8 cellular contexts compared by ENCODE assay signal in genomic region chr13:74288361-74288911, GRCh38.
DNase-seq lines count a peak whose midpoint lies in the region; ATAC-seq and TF ChIP-seq lines count a peak whose summit lies in the region.

No MANE protein-coding gene starts in this region.

- H3K36me3 ChIP-seq in lung (ENCODE audit: control insufficient read depth in 2 of 2, insufficient read depth in 2 of 2, low read length in 2 of 2) (no peaks in the 10 kb centered on the region), suprapubic skin (no peaks in the 10 kb centered on the region)

- peak; percentile 33 for ATAC-seq in lung (ENCODE audit: insufficient read depth, low FRiP score)

- TF ChIP-seq CTCF in lung (IDR thresholded peaks at IDR 0.05; ENCODE audit: control extremely low read depth, extremely low read depth) (no peak), suprapubic skin (IDR thresholded peaks at IDR 0.05) (no peak)

- TF ChIP-seq POLR2A in suprapubic skin (IDR thresholded peaks at IDR 0.05): no peak

- H3K9me3 ChIP-seq in lung (ENCODE audit: control insufficient read depth in 2 of 2, insufficient read depth in 1 of 2, low read length in 1 of 2) (no peaks in the 10 kb centered on the region), suprapubic skin (no peaks in the 10 kb centered on the region)

- WGBS in lung, 2 donors: 7 to 12% methylated on average over 10 of the region's 10 CpGs
- 16% methylated on average over 10 of the region's 10 CpGs for WGBS in suprapubic skin

- no peak for TF ChIP-seq EP300 in suprapubic skin (IDR thresholded peaks at IDR 0.05)

- H3K27ac ChIP-seq in lung (ENCODE audit: low read depth in 1 of 2, low read length in 1 of 2) (no peak overlapping the region), suprapubic skin (no peak overlapping the region)

- no peak overlapping the region for H3K4me3 ChIP-seq in lung
- peak overlapping the region; percentile 26 for H3K4me3 ChIP-seq in suprapubic skin

- DNase-seq in NCI-H82 (lab: John Stamatoyannopoulos, UW): peak; percentile 19
- DNase-seq in NCI-H82 treated with DMSO at 0.1 percent for 48 hours (lab: John Stamatoyannopoulos, UW; ENCODE audit: unreplicated experiment): no peak
- peak; percentile 5 for DNase-seq in T-helper 9 cell
- peak; percentile 18 for DNase-seq in central memory CD4-positive, alpha-beta T cell
- no peak for DNase-seq in lung (ENCODE audit: low spot score)
- DNase-seq in suprapubic skin (ENCODE audit: low spot score in 2 of 2): no peak
- DNase-seq in epidermal melanocyte (ENCODE audit: insufficient read length, low spot score): no peak
- DNase-seq in GF-D8 (lab: John Stamatoyannopoulos, UW): no peak

- H3K27me3 ChIP-seq in lung (ENCODE audit: control insufficient read depth, insufficient read depth) (no peaks in the 10 kb centered on the region), suprapubic skin (no peaks in the 10 kb centered on the region)

- H3K4me1 ChIP-seq in lung (ENCODE audit: control insufficient read depth in 2 of 2, insufficient read depth in 2 of 2, low read length in 2 of 2) (peaks cover 5% of the 10 kb centered on the region in 2 donors), suprapubic skin (peaks cover 35% of the 10 kb centered on the region)

Comparison
In these comparisons a context has a peak if more than half of its experiments do, and no peak if none do; other contexts are left out.
1. DNase-seq: peak in NCI-H82 (single experiment), T-helper 9 cell (single experiment) and central memory CD4-positive, alpha-beta T cell (single experiment); none in NCI-H82 treated with DMSO at 0.1 percent for 48 hours (single experiment), lung (single experiment), suprapubic skin (0 of 2), epidermal melanocyte (single experiment) and GF-D8 (single experiment).